ENCODE assay signal across 8 cellular contexts in genomic region chr1:39105061-39105840, GRCh38.
A peak's percentile ranks its signal among the peaks of the same experiment; 100 is the strongest.
DNase-seq lines count a peak whose midpoint lies in the region; ATAC-seq and TF ChIP-seq lines count a peak whose summit lies in the region.

No MANE protein-coding gene starts in this region.

- peak overlapping the region; percentile 59 for H3K27ac ChIP-seq in KOPT-K1 (ENCODE audit: low read depth, low read length, poor library complexity, severe bottlenecking)
- H3K27ac ChIP-seq in VCaP, result peak overlapping the region; percentile 95

- DNase-seq in AG08396 (ENCODE audit: low spot score) (peak; percentile 87), cardiac fibroblast (ENCODE audit: low read depth in 2 of 2) (peak; percentile 55 to 76), islet precursor cell (peak; percentile 83)
- DNase-seq in stimulated activated CD4-positive, alpha-beta T cell treated with anti-CD3 and anti-CD28 coated beads, Interleukin-15, amount 100 ng/mL, for 1 hour (ENCODE audit: low read depth in 1 of 2, low spot score in 1 of 2), result peak; percentile 34 to 55

- TF ChIP-seq CTCF in VCaP (conservative IDR thresholded peaks at IDR 0.05), result no peak
- TF ChIP-seq CTCF in cardiac fibroblast (IDR thresholded peaks at IDR 0.05; ENCODE audit: low read depth, low read length), result no peak

- peak overlapping the region; percentile 69 to 88 for H3K4me3 ChIP-seq in cardiac fibroblast (replicated peaks in 1 of 2; ENCODE audit: low read depth in 2 of 2, low read length in 2 of 2)

- peak; percentile 52 for ATAC-seq in GM19035 (IDR thresholded peaks at IDR 0.05; ENCODE audit: unreplicated experiment)
- no peak for ATAC-seq in HG03378 (IDR thresholded peaks at IDR 0.05; ENCODE audit: unreplicated experiment)

- H3K36me3 ChIP-seq in KOPT-K1 (ENCODE audit: insufficient read depth, low read length), result no peaks in the 10 kb centered on the region

- no peaks in the 10 kb centered on the region for H3K9me3 ChIP-seq in KOPT-K1 (ENCODE audit: insufficient read depth, low read length, poor library complexity, severe bottlenecking)
